In the genomic region with DNA sequence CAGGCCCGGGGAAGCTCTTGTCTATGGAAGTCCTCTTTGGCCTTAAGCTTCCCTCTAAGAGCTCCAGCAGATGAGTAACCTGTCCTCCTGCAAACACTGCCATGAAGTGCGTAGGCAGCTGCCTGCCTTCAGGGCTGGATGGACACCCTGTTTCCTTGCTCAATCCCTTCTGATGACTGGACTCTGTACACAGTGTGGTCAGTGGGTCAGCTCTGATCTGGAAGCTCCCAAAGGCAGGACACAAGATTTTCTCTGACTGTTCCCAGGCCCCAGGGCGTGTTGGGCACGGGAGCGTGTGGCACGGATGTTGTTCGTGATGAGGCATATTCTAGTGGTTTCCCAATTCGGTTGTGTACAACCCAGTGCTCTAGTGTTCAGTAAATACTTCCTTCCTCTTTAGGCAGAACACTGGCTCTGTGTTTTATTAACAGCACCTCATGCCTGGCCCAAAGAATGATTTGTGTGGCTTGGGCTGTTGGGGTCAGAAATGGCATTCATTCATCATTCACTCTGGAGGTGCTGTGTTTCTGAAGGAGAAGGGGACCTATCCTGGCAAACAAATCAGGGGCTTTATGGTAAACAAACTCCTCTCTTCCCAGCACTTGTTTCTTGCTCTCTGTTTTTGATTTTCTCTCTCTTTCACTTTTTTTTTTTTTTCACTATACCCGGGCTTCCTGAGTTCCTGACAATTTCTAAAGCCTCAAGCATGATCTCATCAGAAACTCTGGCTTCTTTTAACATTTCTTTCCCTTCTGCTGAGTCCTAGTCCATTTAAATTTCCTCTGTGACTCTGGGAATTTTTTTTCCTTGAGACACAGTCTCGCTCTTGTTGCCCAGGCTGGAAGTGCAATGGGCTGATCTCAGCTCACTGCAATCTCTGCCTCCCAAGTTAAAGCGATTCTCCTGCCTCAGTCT, we compare ENCODE assay signal across 1 cellular context.
A peak's percentile ranks its signal among the peaks of the same experiment; 100 is the strongest.
TF ChIP-seq lines count a peak whose summit lies in the region.

No MANE protein-coding gene starts in this region.

TF ChIP-seq in HepG2, 621 proteins besides CTCF, POLR2A, EP300 and RAD21 (continued from another document and continues in another):
- TF ChIP-seq, protein P1, sequence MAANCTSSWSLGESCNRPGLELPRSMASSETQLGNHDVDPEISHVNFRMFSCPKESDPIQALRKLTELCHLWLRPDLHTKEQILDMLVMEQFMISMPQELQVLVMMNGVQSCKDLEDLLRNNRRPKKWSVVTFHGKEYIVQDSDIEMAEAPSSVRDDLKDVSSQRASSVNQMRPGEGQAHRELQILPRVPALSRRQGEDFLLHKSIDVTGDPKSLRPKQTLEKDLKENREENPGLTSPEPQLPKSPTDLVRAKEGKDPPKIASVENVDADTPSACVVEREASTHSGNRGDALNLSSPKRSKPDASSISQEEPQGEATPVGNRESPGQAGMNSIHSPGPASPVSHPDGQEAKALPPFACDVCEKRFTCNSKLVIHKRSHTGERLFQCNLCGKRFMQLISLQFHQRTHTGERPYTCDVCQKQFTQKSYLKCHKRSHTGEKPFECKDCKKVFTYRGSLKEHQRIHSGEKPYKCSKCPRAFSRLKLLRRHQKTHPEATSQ (CRISPR knock-in tag; IDR thresholded peaks at IDR 0.05; ENCODE audit: borderline replicate concordance): no peak
- TF ChIP-seq ZFP36L1 (CRISPR knock-in tag; IDR thresholded peaks at IDR 0.05): peak; percentile 88; the same call in 1 of the 2 replicates
- TF ChIP-seq, protein P2, sequence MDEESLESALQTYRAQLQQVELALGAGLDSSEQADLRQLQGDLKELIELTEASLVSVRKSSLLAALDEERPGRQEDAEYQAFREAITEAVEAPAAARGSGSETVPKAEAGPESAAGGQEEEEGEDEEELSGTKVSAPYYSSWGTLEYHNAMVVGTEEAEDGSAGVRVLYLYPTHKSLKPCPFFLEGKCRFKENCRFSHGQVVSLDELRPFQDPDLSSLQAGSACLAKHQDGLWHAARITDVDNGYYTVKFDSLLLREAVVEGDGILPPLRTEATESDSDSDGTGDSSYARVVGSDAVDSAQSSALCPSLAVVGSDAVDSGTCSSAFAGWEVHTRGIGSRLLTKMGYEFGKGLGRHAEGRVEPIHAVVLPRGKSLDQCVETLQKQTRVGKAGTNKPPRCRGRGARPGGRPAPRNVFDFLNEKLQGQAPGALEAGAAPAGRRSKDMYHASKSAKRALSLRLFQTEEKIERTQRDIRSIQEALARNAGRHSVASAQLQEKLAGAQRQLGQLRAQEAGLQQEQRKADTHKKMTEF (CRISPR knock-in tag; IDR thresholded peaks at IDR 0.05): peak; percentile 91
- TF ChIP-seq NFYB (CRISPR knock-in tag; IDR thresholded peaks at IDR 0.05): no peak
- TF ChIP-seq NR2C2 (CRISPR knock-in tag; IDR thresholded peaks at IDR 0.05; ENCODE audit: borderline replicate concordance): peak; percentile 67; the same call in 1 of the 2 replicates
- TF ChIP-seq ZNF878 (CRISPR knock-in tag; IDR thresholded peaks at IDR 0.05): peak; percentile 92
- TF ChIP-seq PRMT3 (CRISPR knock-in tag; IDR thresholded peaks at IDR 0.05; ENCODE audit: borderline replicate concordance, low read depth): peak; percentile 20; the same call in 1 of the 2 replicates
- no peak for TF ChIP-seq ZNF816 (CRISPR knock-in tag; IDR thresholded peaks at IDR 0.05; ENCODE audit: borderline replicate concordance)
- TF ChIP-seq, protein P3, sequence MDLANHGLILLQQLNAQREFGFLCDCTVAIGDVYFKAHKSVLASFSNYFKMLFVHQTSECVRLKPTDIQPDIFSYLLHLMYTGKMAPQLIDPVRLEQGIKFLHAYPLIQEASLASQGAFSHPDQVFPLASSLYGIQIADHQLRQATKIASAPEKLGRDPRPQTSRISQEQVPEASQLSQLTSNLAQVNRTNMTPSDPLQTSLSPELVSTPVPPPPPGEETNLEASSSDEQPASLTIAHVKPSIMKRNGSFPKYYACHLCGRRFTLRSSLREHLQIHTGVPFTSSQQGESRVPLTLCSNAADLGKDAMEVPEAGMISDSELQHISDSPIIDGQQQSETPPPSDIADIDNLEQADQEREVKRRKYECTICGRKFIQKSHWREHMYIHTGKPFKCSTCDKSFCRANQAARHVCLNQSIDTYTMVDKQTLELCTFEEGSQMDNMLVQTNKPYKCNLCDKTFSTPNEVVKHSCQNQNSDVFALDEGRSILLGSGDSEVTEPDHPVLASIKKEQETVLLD (CRISPR knock-in tag; IDR thresholded peaks at IDR 0.05; ENCODE audit: low read depth): no peak
- no peak for TF ChIP-seq SATB2 (CRISPR knock-in tag; IDR thresholded peaks at IDR 0.05)
- peak; percentile 94 for TF ChIP-seq CEBPG (CRISPR knock-in tag; IDR thresholded peaks at IDR 0.05)
- no peak for TF ChIP-seq ZNF660 (CRISPR knock-in tag; IDR thresholded peaks at IDR 0.05; ENCODE audit: borderline replicate concordance, low read depth)
- TF ChIP-seq, protein P4, sequence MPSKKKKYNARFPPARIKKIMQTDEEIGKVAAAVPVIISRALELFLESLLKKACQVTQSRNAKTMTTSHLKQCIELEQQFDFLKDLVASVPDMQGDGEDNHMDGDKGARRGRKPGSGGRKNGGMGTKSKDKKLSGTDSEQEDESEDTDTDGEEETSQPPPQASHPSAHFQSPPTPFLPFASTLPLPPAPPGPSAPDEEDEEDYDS (CRISPR knock-in tag; IDR thresholded peaks at IDR 0.05): peak; percentile 69
- TF ChIP-seq TBP (CRISPR knock-in tag; IDR thresholded peaks at IDR 0.05): no peak
- peak; percentile 81; the same call in 1 of the 2 replicates for TF ChIP-seq NPAS2 (CRISPR knock-in tag; IDR thresholded peaks at IDR 0.05; ENCODE audit: borderline replicate concordance)
- peak; percentile 78 for TF ChIP-seq SP4 (CRISPR knock-in tag; IDR thresholded peaks at IDR 0.05)
- peak; percentile 71; the same call in 1 of the 2 replicates for TF ChIP-seq ZNF619 (CRISPR knock-in tag; IDR thresholded peaks at IDR 0.05)
- TF ChIP-seq DMAP1 (CRISPR knock-in tag; IDR thresholded peaks at IDR 0.05): peak; percentile 43; the same call in 1 of the 2 replicates
- TF ChIP-seq, protein P5, sequence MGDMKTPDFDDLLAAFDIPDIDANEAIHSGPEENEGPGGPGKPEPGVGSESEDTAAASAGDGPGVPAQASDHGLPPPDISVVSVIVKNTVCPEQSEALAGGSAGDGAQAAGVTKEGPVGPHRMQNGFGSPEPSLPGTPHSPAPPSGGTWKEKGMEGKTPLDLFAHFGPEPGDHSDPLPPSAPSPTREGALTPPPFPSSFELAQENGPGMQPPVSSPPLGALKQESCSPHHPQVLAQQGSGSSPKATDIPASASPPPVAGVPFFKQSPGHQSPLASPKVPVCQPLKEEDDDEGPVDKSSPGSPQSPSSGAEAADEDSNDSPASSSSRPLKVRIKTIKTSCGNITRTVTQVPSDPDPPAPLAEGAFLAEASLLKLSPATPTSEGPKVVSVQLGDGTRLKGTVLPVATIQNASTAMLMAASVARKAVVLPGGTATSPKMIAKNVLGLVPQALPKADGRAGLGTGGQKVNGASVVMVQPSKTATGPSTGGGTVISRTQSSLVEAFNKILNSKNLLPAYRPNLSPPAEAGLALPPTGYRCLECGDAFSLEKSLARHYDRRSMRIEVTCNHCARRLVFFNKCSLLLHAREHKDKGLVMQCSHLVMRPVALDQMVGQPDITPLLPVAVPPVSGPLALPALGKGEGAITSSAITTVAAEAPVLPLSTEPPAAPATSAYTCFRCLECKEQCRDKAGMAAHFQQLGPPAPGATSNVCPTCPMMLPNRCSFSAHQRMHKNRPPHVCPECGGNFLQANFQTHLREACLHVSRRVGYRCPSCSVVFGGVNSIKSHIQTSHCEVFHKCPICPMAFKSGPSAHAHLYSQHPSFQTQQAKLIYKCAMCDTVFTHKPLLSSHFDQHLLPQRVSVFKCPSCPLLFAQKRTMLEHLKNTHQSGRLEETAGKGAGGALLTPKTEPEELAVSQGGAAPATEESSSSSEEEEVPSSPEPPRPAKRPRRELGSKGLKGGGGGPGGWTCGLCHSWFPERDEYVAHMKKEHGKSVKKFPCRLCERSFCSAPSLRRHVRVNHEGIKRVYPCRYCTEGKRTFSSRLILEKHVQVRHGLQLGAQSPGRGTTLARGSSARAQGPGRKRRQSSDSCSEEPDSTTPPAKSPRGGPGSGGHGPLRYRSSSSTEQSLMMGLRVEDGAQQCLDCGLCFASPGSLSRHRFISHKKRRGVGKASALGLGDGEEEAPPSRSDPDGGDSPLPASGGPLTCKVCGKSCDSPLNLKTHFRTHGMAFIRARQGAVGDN (CRISPR knock-in tag; IDR thresholded peaks at IDR 0.05): peak; percentile 72
- TF ChIP-seq MXI1 (IDR thresholded peaks at IDR 0.05; ENCODE audit: borderline replicate concordance, low read depth, low read length): no peak; the same call in 2 of the 3 replicates
- TF ChIP-seq MYC (CRISPR knock-in tag; IDR thresholded peaks at IDR 0.05; ENCODE audit: borderline replicate concordance): peak; percentile 62
- TF ChIP-seq ZNF263 (CRISPR knock-in tag; IDR thresholded peaks at IDR 0.05): peak; percentile 60; the same call in 1 of the 2 replicates
- TF ChIP-seq GTF2F1 (IDR thresholded peaks at IDR 0.05; ENCODE audit: low read length): no peak
- TF ChIP-seq NONO (IDR thresholded peaks at IDR 0.05): no peak
- TF ChIP-seq NONO (CRISPR knock-in tag; conservative IDR thresholded peaks at IDR 0.05): no peak
- TF ChIP-seq PCBP2 (optimal IDR thresholded peaks at IDR 0.05; ENCODE audit: low read depth, low read length, poor library complexity, severe bottlenecking): no peak
- TF ChIP-seq ZKSCAN5 (CRISPR knock-in tag; IDR thresholded peaks at IDR 0.05): no peak
- no peak for TF ChIP-seq ZNF451 (CRISPR knock-in tag; IDR thresholded peaks at IDR 0.05)
- TF ChIP-seq GTF3A (CRISPR knock-in tag; conservative IDR thresholded peaks at IDR 0.05): no peak
- TF ChIP-seq, protein P6, sequence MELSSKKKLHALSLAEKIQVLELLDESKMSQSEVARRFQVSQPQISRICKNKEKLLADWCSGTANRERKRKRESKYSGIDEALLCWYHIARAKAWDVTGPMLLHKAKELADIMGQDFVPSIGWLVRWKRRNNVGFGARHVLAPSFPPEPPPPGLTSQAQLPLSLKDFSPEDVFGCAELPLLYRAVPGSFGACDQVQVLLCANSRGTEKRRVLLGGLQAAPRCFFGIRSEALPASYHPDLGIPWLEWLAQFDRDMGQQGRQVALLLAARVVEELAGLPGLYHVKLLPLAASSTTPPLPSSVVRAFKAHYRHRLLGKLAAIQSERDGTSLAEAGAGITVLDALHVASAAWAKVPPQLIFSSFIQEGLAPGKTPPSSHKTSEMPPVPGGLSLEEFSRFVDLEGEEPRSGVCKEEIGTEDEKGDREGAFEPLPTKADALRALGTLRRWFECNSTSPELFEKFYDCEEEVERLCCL (CRISPR knock-in tag; IDR thresholded peaks at IDR 0.05; ENCODE audit: borderline replicate concordance): no peak
- no peak for TF ChIP-seq ZNF326 (CRISPR knock-in tag; IDR thresholded peaks at IDR 0.05; ENCODE audit: borderline replicate concordance)
- peak; percentile 47; the same call in 1 of the 2 replicates for TF ChIP-seq TARDBP (CRISPR knock-in tag; IDR thresholded peaks at IDR 0.05)
- peak; percentile 85; the same call in 1 of the 2 replicates for TF ChIP-seq YEATS2 (CRISPR knock-in tag; IDR thresholded peaks at IDR 0.05; ENCODE audit: borderline replicate concordance)
- TF ChIP-seq HOXA3 (CRISPR knock-in tag; IDR thresholded peaks at IDR 0.05): peak; percentile 85
- no peak for TF ChIP-seq ZNF569 (CRISPR knock-in tag; IDR thresholded peaks at IDR 0.05; ENCODE audit: borderline replicate concordance)
- TF ChIP-seq, protein P7, sequence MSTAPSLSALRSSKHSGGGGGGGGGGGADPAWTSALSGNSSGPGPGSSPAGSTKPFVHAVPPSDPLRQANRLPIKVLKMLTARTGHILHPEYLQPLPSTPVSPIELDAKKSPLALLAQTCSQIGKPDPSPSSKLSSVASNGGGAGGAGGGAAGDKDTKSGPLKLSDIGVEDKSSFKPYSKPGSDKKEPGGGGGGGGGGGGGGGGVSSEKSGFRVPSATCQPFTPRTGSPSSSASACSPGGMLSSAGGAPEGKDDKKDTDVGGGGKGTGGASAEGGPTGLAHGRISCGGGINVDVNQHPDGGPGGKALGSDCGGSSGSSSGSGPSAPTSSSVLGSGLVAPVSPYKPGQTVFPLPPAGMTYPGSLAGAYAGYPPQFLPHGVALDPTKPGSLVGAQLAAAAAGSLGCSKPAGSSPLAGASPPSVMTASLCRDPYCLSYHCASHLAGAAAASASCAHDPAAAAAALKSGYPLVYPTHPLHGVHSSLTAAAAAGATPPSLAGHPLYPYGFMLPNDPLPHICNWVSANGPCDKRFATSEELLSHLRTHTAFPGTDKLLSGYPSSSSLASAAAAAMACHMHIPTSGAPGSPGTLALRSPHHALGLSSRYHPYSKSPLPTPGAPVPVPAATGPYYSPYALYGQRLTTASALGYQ (CRISPR knock-in tag; IDR thresholded peaks at IDR 0.05): no peak; the same call in 1 of the 2 replicates
- TF ChIP-seq, protein P8, sequence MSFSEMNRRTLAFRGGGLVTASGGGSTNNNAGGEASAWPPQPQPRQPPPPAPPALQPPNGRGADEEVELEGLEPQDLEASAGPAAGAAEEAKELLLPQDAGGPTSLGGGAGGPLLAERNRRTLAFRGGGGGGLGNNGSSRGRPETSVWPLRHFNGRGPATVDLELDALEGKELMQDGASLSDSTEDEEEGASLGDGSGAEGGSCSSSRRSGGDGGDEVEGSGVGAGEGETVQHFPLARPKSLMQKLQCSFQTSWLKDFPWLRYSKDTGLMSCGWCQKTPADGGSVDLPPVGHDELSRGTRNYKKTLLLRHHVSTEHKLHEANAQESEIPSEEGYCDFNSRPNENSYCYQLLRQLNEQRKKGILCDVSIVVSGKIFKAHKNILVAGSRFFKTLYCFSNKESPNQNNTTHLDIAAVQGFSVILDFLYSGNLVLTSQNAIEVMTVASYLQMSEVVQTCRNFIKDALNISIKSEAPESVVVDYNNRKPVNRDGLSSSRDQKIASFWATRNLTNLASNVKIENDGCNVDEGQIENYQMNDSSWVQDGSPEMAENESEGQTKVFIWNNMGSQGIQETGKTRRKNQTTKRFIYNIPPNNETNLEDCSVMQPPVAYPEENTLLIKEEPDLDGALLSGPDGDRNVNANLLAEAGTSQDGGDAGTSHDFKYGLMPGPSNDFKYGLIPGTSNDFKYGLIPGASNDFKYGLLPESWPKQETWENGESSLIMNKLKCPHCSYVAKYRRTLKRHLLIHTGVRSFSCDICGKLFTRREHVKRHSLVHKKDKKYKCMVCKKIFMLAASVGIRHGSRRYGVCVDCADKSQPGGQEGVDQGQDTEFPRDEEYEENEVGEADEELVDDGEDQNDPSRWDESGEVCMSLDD (CRISPR knock-in tag; IDR thresholded peaks at IDR 0.05; ENCODE audit: borderline replicate concordance): 0 out of 2 replicates have a peak, but pooled peaks have one; percentile 55
- TF ChIP-seq MTA3 (CRISPR knock-in tag; IDR thresholded peaks at IDR 0.05): no peak
- peak; percentile 97 for TF ChIP-seq CBX5 (CRISPR knock-in tag; IDR thresholded peaks at IDR 0.05; ENCODE audit: borderline replicate concordance)
- no peak; the same call in 1 of the 2 replicates for TF ChIP-seq ARID2 (CRISPR knock-in tag; IDR thresholded peaks at IDR 0.05; ENCODE audit: borderline replicate concordance)
- peak; percentile 86; the same call in 1 of the 2 replicates for TF ChIP-seq SAFB2 (CRISPR knock-in tag; IDR thresholded peaks at IDR 0.05; ENCODE audit: borderline replicate concordance, low read depth)
- no peak for TF ChIP-seq POLR2AphosphoS2 (IDR thresholded peaks at IDR 0.05; ENCODE audit: low read depth, low read length)
